27 cellular contexts compared by ENCODE assay signal in genomic region chr10:36073796-36074345, GRCh38.
"Had no signal": no experiment of that assay in that cellular context is flagged by ENCODE, and none has a peak within 500 bp of the region (broad histone marks: within the 10 kb centered on the region; RNA-seq: fewer than 3 reads in every experiment).

No MANE protein-coding gene starts in this region.

- H3K36me3 ChIP-seq: left lung, lower lobe of right lung, neutrophil, ovary, right atrium auricular region, right lobe of liver, tibial nerve, upper lobe of left lung had no signal

- H3K27me3 ChIP-seq: left lung, neutrophil, ovary, right atrium auricular region, right lobe of liver, tibial nerve, upper lobe of left lung had no signal

- H3K9me3 ChIP-seq: left lung, lower lobe of right lung, mucosa of descending colon, neutrophil, ovary, right atrium auricular region, right lobe of liver, tibial nerve, upper lobe of left lung had no signal

- ATAC-seq: left cardiac atrium; left lung; lower lobe of right lung; mucosa of descending colon; naive thymus-derived CD4-positive, alpha-beta T cell; right lobe of liver; stimulated activated memory B cell treated with anti-CD40 and anti-IgM and Interleukin-4, amounts not matched to agents 10 μg/mL and 1 μg/mL and 100 μg/mL, for 72 hours; stimulated activated naive CD8-positive, alpha-beta T cell treated with anti-CD3 and anti-CD28 coated beads, Interleukin-15, amount 100 ng/mL, for 72 hours had no signal

- H3K27me3 Mint-ChIP-seq: naive thymus-derived CD4-positive, alpha-beta T cell; stimulated activated memory B cell treated with anti-CD40 and anti-IgM and Interleukin-4, amounts not matched to agents 10 μg/mL and 1 μg/mL and 100 μg/mL, for 72 hours; stimulated activated naive CD8-positive, alpha-beta T cell treated with anti-CD3 and anti-CD28 coated beads, Interleukin-15, amount 100 ng/mL, for 72 hours had no signal

- H3K36me3 Mint-ChIP-seq: naive thymus-derived CD4-positive, alpha-beta T cell; stimulated activated memory B cell treated with anti-CD40 and anti-IgM and Interleukin-4, amounts not matched to agents 10 μg/mL and 1 μg/mL and 100 μg/mL, for 72 hours had no signal

- H3K4me3 ChIP-seq: left lung, lower lobe of right lung, mucosa of descending colon, ovary, right atrium auricular region, right lobe of liver, smooth muscle cell, tibial nerve, upper lobe of left lung had no signal

- H3K9me3 Mint-ChIP-seq: nephron; stimulated activated memory B cell treated with anti-CD40 and anti-IgM and Interleukin-4, amounts not matched to agents 10 μg/mL and 1 μg/mL and 100 μg/mL, for 72 hours; stimulated activated naive CD8-positive, alpha-beta T cell treated with anti-CD3 and anti-CD28 coated beads, Interleukin-15, amount 100 ng/mL, for 72 hours had no signal

- H3K27ac Mint-ChIP-seq: naive thymus-derived CD4-positive, alpha-beta T cell; nephron; progenitor cell of endocrine pancreas; stimulated activated memory B cell treated with anti-CD40 and anti-IgM and Interleukin-4, amounts not matched to agents 10 μg/mL and 1 μg/mL and 100 μg/mL, for 72 hours; stimulated activated naive CD8-positive, alpha-beta T cell treated with anti-CD3 and anti-CD28 coated beads, Interleukin-15, amount 100 ng/mL, for 72 hours had no signal

- H3K4me3 Mint-ChIP-seq: naive thymus-derived CD4-positive, alpha-beta T cell; nephron; neural crest cell; stimulated activated memory B cell treated with anti-CD40 and anti-IgM and Interleukin-4, amounts not matched to agents 10 μg/mL and 1 μg/mL and 100 μg/mL, for 72 hours; stimulated activated naive CD8-positive, alpha-beta T cell treated with anti-CD3 and anti-CD28 coated beads, Interleukin-15, amount 100 ng/mL, for 72 hours had no signal

- DNase-seq: hippocampal formation; kidney glomerular epithelial cell; left cardiac atrium; left lung; lower lobe of right lung; midbrain; mucosa of descending colon; naive thymus-derived CD4-positive, alpha-beta T cell; occipital lobe; ovary; right lobe of liver; stimulated activated CD4-positive, alpha-beta T cell treated with anti-CD3 and anti-CD28 coated beads, Interleukin-1b, Interleukin-23, amount 100 ng/mL, for 48 hours; stimulated activated CD4-positive, alpha-beta T cell treated with anti-CD3 and anti-CD28 coated beads, Interleukin-2, amount 100 ng/mL, for 48 hours; stimulated activated CD4-positive, alpha-beta T cell treated with anti-CD3 and anti-CD28 coated beads, Interleukin-4, amount 100 ng/mL, for 4 hours; stimulated activated CD8-positive, alpha-beta memory T cell treated with anti-CD3 and anti-CD28 coated beads, Interleukin-4, amount 100 ng/mL, for 48 hours; stimulated activated naive CD4-positive, alpha-beta T cell treated with Interleukin-2 at 50 U/mL for 16 hours; stimulated activated naive CD8-positive, alpha-beta T cell treated with anti-CD3 and anti-CD28 coated beads, Interleukin-15, amount 100 ng/mL, for 72 hours; substantia nigra; upper lobe of left lung had no signal

- H3K4me1 ChIP-seq: left lung, lower lobe of right lung, right atrium auricular region, right lobe of liver, tibial nerve, upper lobe of left lung had no signal

- H3K4me2 ChIP-seq: smooth muscle cell had no signal

- H3K27ac ChIP-seq: left lung, lower lobe of right lung, neutrophil, ovary, right atrium auricular region, right lobe of liver, tibial nerve, upper lobe of left lung had no signal

- H3K4me1 Mint-ChIP-seq: naive thymus-derived CD4-positive, alpha-beta T cell; nephron; neural crest cell; stimulated activated memory B cell treated with anti-CD40 and anti-IgM and Interleukin-4, amounts not matched to agents 10 μg/mL and 1 μg/mL and 100 μg/mL, for 72 hours; stimulated activated naive CD8-positive, alpha-beta T cell treated with anti-CD3 and anti-CD28 coated beads, Interleukin-15, amount 100 ng/mL, for 72 hours had no signal
